ENCODE assay signal across 18 cellular contexts in the genomic region with DNA sequence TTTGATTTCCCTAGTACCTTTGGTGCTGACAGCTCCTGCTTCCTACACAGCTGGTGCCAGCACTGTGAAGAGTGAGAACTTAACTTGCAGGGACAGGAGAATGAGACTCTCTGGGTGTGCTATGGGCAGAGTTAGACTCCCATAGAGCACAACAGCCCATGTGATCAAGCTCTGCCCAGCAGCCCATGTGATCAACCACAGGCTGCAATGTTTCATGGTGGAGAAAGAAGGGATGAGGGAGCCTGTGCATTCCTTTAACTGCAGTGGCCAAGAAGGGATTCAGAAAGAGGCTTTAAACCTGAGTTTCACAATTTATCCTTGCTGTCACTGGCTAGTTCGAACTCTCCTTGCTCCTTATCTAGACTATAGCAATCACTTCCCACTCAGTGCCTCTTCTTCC. TPM values are rescaled to one million over a fixed set of nuclear protein-coding genes. Genes with fewer than 3 reads are reported as not detected.
A peak's percentile ranks its signal among the peaks of the same experiment; 100 is the strongest.
DNase-seq lines count a peak whose midpoint lies in the region; TF ChIP-seq lines count a peak whose summit lies in the region.
"Had no signal": no experiment of that assay in that cellular context is flagged by ENCODE, and none has a peak within 500 bp of the region (broad histone marks: within the 10 kb centered on the region; RNA-seq: fewer than 3 reads in every experiment).

No MANE protein-coding gene starts in this region.

- H3K79me2 ChIP-seq in mammary epithelial cell (ENCODE audit: insufficient read depth, low read length): no peaks in the 10 kb centered on the region

- peak overlapping the region in 1 of 2 experiments; percentile 70 for H3K18ac ChIP-seq in mesenchymal stem cell (ENCODE audit: low read depth in 1 of 2, low read length in 2 of 2)

- H2AFZ ChIP-seq in mammary epithelial cell (ENCODE audit: low read depth, low read length): peak overlapping the region; percentile 68
- peak overlapping the region; percentile 79 for H2AFZ ChIP-seq in mesenchymal stem cell (ENCODE audit: low read depth, low read length)

- peak overlapping the region; percentile 65 for H2AK5ac ChIP-seq in mesenchymal stem cell (ENCODE audit: low read length, severe bottlenecking)

- intact Hi-C loops in mammary epithelial cell (cut with micrococcal nuclease): loop anchor here (10.0 kb wide), 1 partner anchor 207 kb away; no protein-coding TSS in a partner anchor
- intact Hi-C loops in CD4-positive, alpha-beta memory T cell (cut with micrococcal nuclease): no loop called here

- H3K27ac ChIP-seq in mammary epithelial cell (ENCODE audit: insufficient read depth, low read depth, low read length): no peak overlapping the region
- H3K27ac ChIP-seq in mesenchymal stem cell (ENCODE audit: low read length, poor library complexity, severe bottlenecking): no peak overlapping the region
- no peak overlapping the region for H3K27ac ChIP-seq in CD4-positive, alpha-beta memory T cell (ENCODE audit: low read depth, low read length)
- H3K27ac ChIP-seq: ovary, SK-N-MC had no signal

- H3K4me1 ChIP-seq in mammary epithelial cell (ENCODE audit: insufficient read depth, low read length) (peaks cover 10% of the 10 kb centered on the region), mesenchymal stem cell (ENCODE audit: control insufficient read depth, insufficient read depth, low read depth, low read length) (peaks cover 16% of the 10 kb centered on the region)
- H3K4me1 ChIP-seq in CD4-positive, alpha-beta memory T cell (ENCODE audit: insufficient read depth, low read length): peaks cover 6% of the 10 kb centered on the region

- no peaks in the 10 kb centered on the region for H3K79me1 ChIP-seq in mesenchymal stem cell (replicated peaks; ENCODE audit: low read length, poor library complexity, severe bottlenecking)

- TF ChIP-seq CTCF in mammary epithelial cell (conservative IDR thresholded peaks at IDR 0.05 in 1 of 2, IDR thresholded peaks at IDR 0.05 in 1 of 2; ENCODE audit: extremely low read depth in 1 of 2, insufficient read depth in 1 of 2, low read depth in 1 of 2, low read length in 2 of 2): no peak
- TF ChIP-seq CTCF in HFFc6 (IDR thresholded peaks at IDR 0.05): no peak

- no TSS peak for BruUV-seq in mammary epithelial cell (replicated peaks; lab: Mats Ljungman, UMichigan)

- H3K23ac ChIP-seq in mesenchymal stem cell (ENCODE audit: low read length in 2 of 2): no peak overlapping the region

- no peak overlapping the region for H2BK5ac ChIP-seq in mesenchymal stem cell (ENCODE audit: low read depth, low read length, poor library complexity, severe bottlenecking)

- H3K27ac Mint-ChIP-seq in HFFc6: no peak overlapping the region
- H3K27ac Mint-ChIP-seq in CD4-positive, alpha-beta memory T cell: no peak overlapping the region
- H3K27ac Mint-ChIP-seq: activated naive CD8-positive, alpha-beta T cell treated with anti-CD3 and anti-CD28 coated beads, Interleukin-2, amount 10 ng/mL, durations not matched to agents 7 days and 5 days had no signal

- H3K27me3 ChIP-seq in mammary epithelial cell (ENCODE audit: insufficient read depth, low read length): no peaks in the 10 kb centered on the region
- peaks cover 0 to 21% of the 10 kb centered on the region in 2 experiments for H3K27me3 ChIP-seq in mesenchymal stem cell (ENCODE audit: control insufficient read depth in 1 of 2, insufficient read depth in 1 of 2, low read length in 2 of 2)
- peaks cover 8% of the 10 kb centered on the region for H3K27me3 ChIP-seq in CD4-positive, alpha-beta memory T cell (ENCODE audit: insufficient read depth, low read length)
- H3K27me3 ChIP-seq: ovary had no signal

- in situ Hi-C loops in mammary epithelial cell (cut with MboI; ENCODE audit: low sequenced_read_pairs in 2 of 2): no loop called here

- H3K9ac ChIP-seq in mammary epithelial cell (ENCODE audit: insufficient read depth, low read length) (no peak overlapping the region), mesenchymal stem cell (ENCODE audit: low read length) (no peak overlapping the region)

- H3K9me3 ChIP-seq in mammary epithelial cell (replicated peaks; ENCODE audit: insufficient read depth, low read length) (no peaks in the 10 kb centered on the region), mesenchymal stem cell (ENCODE audit: control insufficient read depth, low read length) (peaks cover 4% of the 10 kb centered on the region)
- H3K9me3 ChIP-seq in CD4-positive, alpha-beta memory T cell (ENCODE audit: control insufficient read depth in 1 of 2, low read length in 2 of 2): no peaks in the 10 kb centered on the region
- H3K9me3 ChIP-seq: ovary had no signal

- H2BK12ac ChIP-seq in mesenchymal stem cell (ENCODE audit: low read length in 2 of 2): peak overlapping the region; percentile 90 to 92

- H3K4me1 Mint-ChIP-seq in HFFc6 (ENCODE audit: low read depth): peaks cover 7% of the 10 kb centered on the region
- H3K4me1 Mint-ChIP-seq in CD4-positive, alpha-beta memory T cell: peaks cover 8 to 20% (median 12%) of the 10 kb centered on the region in 4 donors

- CTCF ChIA-PET in mammary epithelial cell (lab: Charles Lee; ENCODE audit: low non-redundant PET): no interaction called here
- CTCF ChIA-PET in CD4-positive, alpha-beta memory T cell (lab: Charles Lee; ENCODE audit: partially characterized antibody): no interaction called here

- peak overlapping the region in 1 of 2 experiments; percentile 6 for H3K14ac ChIP-seq in mesenchymal stem cell (ENCODE audit: low read length in 2 of 2)

- peak; percentile 37 for DNase-seq in AG08396 (ENCODE audit: low spot score)
- DNase-seq in M059J (ENCODE audit: low read depth): peak; percentile 13
- DNase-seq in mammary epithelial cell: no peak
- DNase-seq in mesenchymal stem cell: peak; percentile 53
- DNase-seq in HFFc6: no peak
- DNase-seq in stimulated activated CD4-positive, alpha-beta T cell treated with anti-CD3 and anti-CD28 coated beads, Interleukin-1b, Interleukin-23, amount 100 ng/mL, for 48 hours: no peak
- DNase-seq in CD4-positive, alpha-beta memory T cell: no peak
- DNase-seq in mesenteric fat pad (ENCODE audit: low spot score): no peak
- DNase-seq: activated CD4-positive, alpha-beta T cell treated with anti-CD3 and anti-CD28 coated beads, Interleukin-2, amount 50 U/mL, for 48 hours; activated naive CD8-positive, alpha-beta T cell treated with anti-CD3 and anti-CD28 coated beads, Interleukin-2, amount 10 ng/mL, durations not matched to agents 7 days and 5 days; activated T-cell treated with anti-CD3 and anti-CD28 coated beads, Interleukin-2, amount 50 U/mL, for 4 hours; glutamatergic neuron; islet precursor cell; NCI-H1930; NCI-H526; ovary had no signal

- H2BK15ac ChIP-seq in mesenchymal stem cell (ENCODE audit: low read depth, poor library complexity, severe bottlenecking): no peak overlapping the region

- POLR2A ChIA-PET in CD4-positive, alpha-beta memory T cell (lab: Charles Lee; ENCODE audit: partially characterized antibody): interaction anchor here (1.0 kb wide), 1 partner anchor 13 kb away, joined by 4 read pairs; no protein-coding TSS in a partner anchor

- peaks cover 13% of the 10 kb centered on the region for H3K36me3 Mint-ChIP-seq in HFFc6 (ENCODE audit: low read depth)
- no peaks in the 10 kb centered on the region for H3K36me3 Mint-ChIP-seq in CD4-positive, alpha-beta memory T cell
- H3K36me3 Mint-ChIP-seq: activated naive CD8-positive, alpha-beta T cell treated with anti-CD3 and anti-CD28 coated beads, Interleukin-2, amount 10 ng/mL, durations not matched to agents 7 days and 5 days had no signal

- H4K20me1 ChIP-seq in mammary epithelial cell (ENCODE audit: insufficient read depth, low read length): no peaks in the 10 kb centered on the region

- H3K36me3 ChIP-seq in mammary epithelial cell (ENCODE audit: insufficient read depth, low read length) (no peaks in the 10 kb centered on the region), mesenchymal stem cell (ENCODE audit: control insufficient read depth in 1 of 2, insufficient read depth in 2 of 2, low read depth in 1 of 2, low read length in 2 of 2) (peaks cover 0 to 5% of the 10 kb centered on the region in 2 experiments)
- no peaks in the 10 kb centered on the region for H3K36me3 ChIP-seq in CD4-positive, alpha-beta memory T cell (ENCODE audit: insufficient read depth, low read length)
- H3K36me3 ChIP-seq: ovary had no signal

- no peak overlapping the region for H3K4me2 ChIP-seq in mammary epithelial cell (ENCODE audit: insufficient read depth, low read depth, low read length)
- no peak overlapping the region for H3K4me2 ChIP-seq in mesenchymal stem cell (ENCODE audit: low read length, poor library complexity, severe bottlenecking)

- H3K9me3 Mint-ChIP-seq in HFFc6: no peaks in the 10 kb centered on the region
- peaks cover 0 to 3% (median 0%) of the 10 kb centered on the region in 8 donors for H3K9me3 Mint-ChIP-seq in CD4-positive, alpha-beta memory T cell
- H3K9me3 Mint-ChIP-seq: activated T-cell treated with anti-CD3 and anti-CD28 coated beads, Interleukin-2, amount 50 U/mL, for 4 hours; central memory CD8-positive, alpha-beta T cell had no signal

- peak overlapping the region; percentile 82 for H4K8ac ChIP-seq in mesenchymal stem cell (ENCODE audit: low read length)

- peak overlapping the region; percentile 78 for H4K91ac ChIP-seq in mesenchymal stem cell (ENCODE audit: low read length)

- H2BK120ac ChIP-seq in mesenchymal stem cell (ENCODE audit: low read depth, low read length): no peak overlapping the region

- H3K4me3 ChIP-seq in mammary epithelial cell (replicated peaks in 1 of 3; ENCODE audit: insufficient read depth in 1 of 3, low read depth in 2 of 3, low read length in 3 of 3): no peak overlapping the region
- no peak overlapping the region for H3K4me3 ChIP-seq in mesenchymal stem cell (ENCODE audit: insufficient read depth in 1 of 2, low read depth in 1 of 2, low read length in 2 of 2)
- no peak overlapping the region for H3K4me3 ChIP-seq in CD4-positive, alpha-beta memory T cell (ENCODE audit: low read length in 2 of 2)
- H3K4me3 ChIP-seq: ovary, SK-N-MC had no signal

- H3K4me3 Mint-ChIP-seq in HFFc6: no peak overlapping the region
- no peak overlapping the region for H3K4me3 Mint-ChIP-seq in CD4-positive, alpha-beta memory T cell
- H3K4me3 Mint-ChIP-seq: activated naive CD8-positive, alpha-beta T cell treated with anti-CD3 and anti-CD28 coated beads, Interleukin-2, amount 10 ng/mL, durations not matched to agents 7 days and 5 days; activated T-cell treated with anti-CD3 and anti-CD28 coated beads, Interleukin-2, amount 50 U/mL, for 4 hours; central memory CD8-positive, alpha-beta T cell had no signal

- 50% methylated on average over 1 of the region's 1 CpG for WGBS in mammary epithelial cell (ENCODE audit: low coverage, missing lambda C conversion rate)
- 100% methylated on average over 1 of the region's 1 CpG for WGBS in mesenchymal stem cell

- H3K27me3 Mint-ChIP-seq in HFFc6 (ENCODE audit: insufficient read depth): peaks cover 48% of the 10 kb centered on the region
- H3K27me3 Mint-ChIP-seq in CD4-positive, alpha-beta memory T cell: peaks cover 16 to 41% of the 10 kb centered on the region in 2 donors

- peak overlapping the region in 1 of 2 experiments; percentile 11 for H3K4ac ChIP-seq in mesenchymal stem cell (ENCODE audit: low read depth in 1 of 2, low read length in 2 of 2)

- dilution Hi-C loops in mammary epithelial cell (cut with HindIII; ENCODE audit: low sequenced_read_pairs): no loop called here

RNA-seq across cellular contexts. Expression of gene MEST, which starts 10.0 kb away (rescaled TPM):
- 177 and 196 TPM in 2 replicates for total RNA-seq in M059J (2014; rRNA removed; shearing (Covaris generic))
- total RNA-seq in mammary epithelial cell (100 to 1,000 TPM in 1 of 2 donors, 1 to 10 TPM in 1; 5.5 to 113 TPM), mesenteric fat pad (963 TPM)
- polyA plus RNA-seq in mammary epithelial cell: 28.8 TPM
- polyA minus RNA-seq in mammary epithelial cell: 98.6 TPM
- polyA plus RNA-seq in mesenchymal stem cell (2013, experiment 1 of 2): 614 TPM
- 634 TPM for polyA plus RNA-seq in mesenchymal stem cell (2013, experiment 2 of 2)
- total RNA-seq in HFFc6 (2021; fragmentation: NEBNext Ultra II Directional; extraction: Animal tissue kit (Norgen Biotek cat#: 25700)): 1 to 10 TPM in 4 of 6 experiments, under 1 TPM in 2; 0.28 to 3.7 (median 2.1) TPM
- 1 to 10 TPM; 2.3 to 2.8 TPM for total RNA-seq in CD4-positive, alpha-beta memory T cell
- 1 to 10 TPM; 3.5 to 9.6 TPM for polyA plus RNA-seq in CD4-positive, alpha-beta memory T cell

RNA-seq across cellular contexts. Expression of gene CEP41, which starts 41.1 kb away (rescaled TPM):
- total RNA-seq in M059J (2014; rRNA removed; shearing (Covaris generic)): 32.0 and 32.9 TPM in 2 replicates
- total RNA-seq in mammary epithelial cell (10 to 100 TPM; 13.0 to 15.5 TPM), mesenteric fat pad (9.3 TPM)
- 21.2 TPM for polyA plus RNA-seq in mammary epithelial cell
- 9.1 TPM for polyA minus RNA-seq in mammary epithelial cell
- polyA plus RNA-seq in mesenchymal stem cell (2013, experiment 1 of 2): 15.1 TPM
- 17.7 TPM for polyA plus RNA-seq in mesenchymal stem cell (2013, experiment 2 of 2)
- total RNA-seq in HFFc6 (2021; fragmentation: NEBNext Ultra II Directional; extraction: Animal tissue kit (Norgen Biotek cat#: 25700)): 10 to 100 TPM; 14.5 to 20.9 (median 17.8) TPM
- 1 to 10 TPM; 6.0 to 7.3 TPM for total RNA-seq in CD4-positive, alpha-beta memory T cell
- polyA plus RNA-seq in CD4-positive, alpha-beta memory T cell: 10 to 100 TPM; 16.3 to 20.9 TPM

Comparison
In these comparisons a context has a peak if more than half of its experiments do, and no peak if none do; other contexts are left out.
1. DNase-seq: peak in AG08396 (single experiment), M059J (single experiment) and mesenchymal stem cell (single experiment); none in mammary epithelial cell (single experiment), HFFc6 (single experiment), stimulated activated CD4-positive, alpha-beta T cell treated with anti-CD3 and anti-CD28 coated beads, Interleukin-1b, Interleukin-23, amount 100 ng/mL, for 48 hours (single experiment), CD4-positive, alpha-beta memory T cell (0 of 5) and mesenteric fat pad (single experiment).